ENCODE assay signal across 17 cellular contexts in genomic region chr6:73712536-73712935, GRCh38. TPM values are rescaled to one million over a fixed set of nuclear protein-coding genes. Genes with fewer than 3 reads are reported as not detected.
DNase-seq lines count a peak whose midpoint lies in the region; ATAC-seq, FAIRE-seq and TF ChIP-seq lines count a peak whose summit lies in the region.
"Had no signal": no experiment of that assay in that cellular context is flagged by ENCODE, and none has a peak within 500 bp of the region (broad histone marks: within the 10 kb centered on the region; RNA-seq: fewer than 3 reads in every experiment).

No MANE protein-coding gene starts in this region.

- H4K8ac ChIP-seq in IMR-90 (ENCODE audit: low read depth in 2 of 2, low read length in 2 of 2), result no peak overlapping the region

- no peak overlapping the region for H3K27ac Mint-ChIP-seq in mesothelial cell of epicardium
- H3K27ac Mint-ChIP-seq: CD14-positive monocyte had no signal

- H3K9me3 ChIP-seq in A549, result peaks cover 2% of the 10 kb centered on the region; the same call in 1 of the 3 replicates
- no peaks in the 10 kb centered on the region for H3K9me3 ChIP-seq in IMR-90 (ENCODE audit: control insufficient read depth, insufficient read depth, low read length)
- no peaks in the 10 kb centered on the region for H3K9me3 ChIP-seq in esophagus muscularis mucosa
- H3K9me3 ChIP-seq in parathyroid adenoma (ENCODE audit: control insufficient read depth, low read length), result no peaks in the 10 kb centered on the region
- H3K9me3 ChIP-seq in MM.1S (replicated peaks; ENCODE audit: insufficient read depth, low read length), result no peaks in the 10 kb centered on the region
- H3K9me3 ChIP-seq: HAP-1 had no signal

- H3K14ac ChIP-seq in IMR-90 (replicated peaks; ENCODE audit: low read depth, low read length), result no peak overlapping the region

- H3K4me2 ChIP-seq in A549 (peak overlapping the region; percentile 71; the same call in 1 of the 3 replicates), IMR-90 (ENCODE audit: low read depth, low read length) (no peak overlapping the region), parathyroid adenoma (ENCODE audit: low read length) (no peak overlapping the region), MM.1S (ENCODE audit: low read depth, low read length) (no peak overlapping the region)
- H3K4me2 ChIP-seq: PC-9 had no signal

- no peak overlapping the region for H3K4ac ChIP-seq in IMR-90 (ENCODE audit: low read depth, low read length)

- no peak overlapping the region for H3K4me3 Mint-ChIP-seq in mesothelial cell of epicardium
- H3K4me3 Mint-ChIP-seq: CD14-positive monocyte had no signal

- no peaks in the 10 kb centered on the region for H3K9me2 ChIP-seq in MM.1S (replicated peaks; ENCODE audit: insufficient read depth, low read length)

- no peak overlapping the region for H3K18ac ChIP-seq in IMR-90 (ENCODE audit: low read depth, low read length)

- no peak overlapping the region for H2BK20ac ChIP-seq in IMR-90 (ENCODE audit: low read depth, low read length)

- H2AK5ac ChIP-seq in IMR-90 (ENCODE audit: low read depth, low read length), result no peak overlapping the region

- CTCF ChIA-PET in A549 (lab: Yijun Ruan, JAX), result interaction anchor here (1.6 kb wide), 1 partner anchor 21 kb away, joined by 3 read pairs; no protein-coding TSS in a partner anchor
- CTCF ChIA-PET in IMR-90 (lab: Yijun Ruan, JAX), result interaction anchor here (1.0 to 1.3 kb wide), 2 partner anchors 10 to 21 kb away, joined by 3 read pairs; no protein-coding TSS in a partner anchor

- no peak overlapping the region for H2BK120ac ChIP-seq in IMR-90 (ENCODE audit: low read depth, low read length)

- H4K5ac ChIP-seq in IMR-90 (ENCODE audit: low read depth, low read length), result no peak overlapping the region

- H2AFZ ChIP-seq in IMR-90 (replicated peaks; ENCODE audit: low read length, poor library complexity), result no peak overlapping the region
- no peak overlapping the region for H2AFZ ChIP-seq in parathyroid adenoma
- H2AFZ ChIP-seq in MM.1S (ENCODE audit: low read length), result no peak overlapping the region
- H2AFZ ChIP-seq: PC-9 had no signal

- H4K20me1 ChIP-seq in IMR-90 (ENCODE audit: insufficient read depth, low read length), result no peaks in the 10 kb centered on the region
- no peaks in the 10 kb centered on the region for H4K20me1 ChIP-seq in MM.1S (ENCODE audit: insufficient read depth, low read length)

- DNase-seq in A549 (ENCODE audit: low read depth in 1 of 2, low spot score in 1 of 2), result no peak
- peak; percentile 61 for DNase-seq in IMR-90
- DNase-seq in esophagus muscularis mucosa (ENCODE audit: extremely low spot score), result no peak
- no peak for DNase-seq in mesothelial cell of epicardium (ENCODE audit: low spot score in 2 of 2, unreplicated experiment in 2 of 2)
- DNase-seq in MM.1S, result no peak
- DNase-seq: COR-L47, DMS53, NCI-H1694, NCI-H510A treated with DMSO at 0.1 percent for 48 hours, NCI-H82, PC-9 had no signal

- H3K4me1 ChIP-seq in A549, result peaks cover 54% of the 10 kb centered on the region
- peaks cover 14% of the 10 kb centered on the region for H3K4me1 ChIP-seq in IMR-90 (ENCODE audit: control insufficient read depth, insufficient read depth, low read length)
- H3K4me1 ChIP-seq in esophagus muscularis mucosa, result peaks cover 21 to 41% (median 24%) of the 10 kb centered on the region in 4 donors
- peaks cover 30% of the 10 kb centered on the region for H3K4me1 ChIP-seq in parathyroid adenoma
- no peaks in the 10 kb centered on the region for H3K4me1 ChIP-seq in MM.1S (ENCODE audit: low read length)
- H3K4me1 ChIP-seq: HAP-1 had no signal

- TF ChIP-seq RAD21 in A549 (conservative IDR thresholded peaks at IDR 0.05 in 1 of 2, IDR thresholded peaks at IDR 0.05 in 1 of 2), result no peak
- no peak for TF ChIP-seq RAD21 in IMR-90 (IDR thresholded peaks at IDR 0.05; ENCODE audit: low read length)

- no peak overlapping the region for H3K9ac ChIP-seq in IMR-90 (ENCODE audit: low read depth, low read length)
- H3K9ac ChIP-seq in parathyroid adenoma, result no peak overlapping the region
- no peak overlapping the region for H3K9ac ChIP-seq in MM.1S (ENCODE audit: low read length)

- no peaks in the 10 kb centered on the region for H3K27me3 Mint-ChIP-seq in mesothelial cell of epicardium (ENCODE audit: low read depth)

- BruUV-seq in IMR-90 (replicated peaks; lab: Mats Ljungman, UMichigan), result no TSS peak

- POLR2A ChIA-PET in A549 (lab: Yijun Ruan, JAX), result no interaction called here
- POLR2A ChIA-PET in IMR-90 (lab: Charles Lee; ENCODE audit: unreplicated experiment), result no interaction called here

- no peak for FAIRE-seq in A549 (lab: Jason Lieb, UNC)
- FAIRE-seq: HTR-8/SVneo had no signal

- ATAC-seq in A549 (no peak), IMR-90 (ENCODE audit: low read depth) (peak; percentile 65), GM18502 (IDR thresholded peaks at IDR 0.05; ENCODE audit: poor library complexity, unreplicated experiment) (no peak), GM21576 (IDR thresholded peaks at IDR 0.05; ENCODE audit: unreplicated experiment) (no peak)

- no peak overlapping the region for H2AK9ac ChIP-seq in IMR-90 (replicated peaks; ENCODE audit: low read depth, low read length, poor library complexity)

- no peak for TF ChIP-seq EP300 in A549 (IDR thresholded peaks at IDR 0.05)
- no peak for TF ChIP-seq EP300 in esophagus muscularis mucosa (IDR thresholded peaks at IDR 0.05)

- no peaks in the 10 kb centered on the region for H3K27me3 ChIP-seq in IMR-90 (ENCODE audit: control insufficient read depth, insufficient read depth, low read length)
- no peaks in the 10 kb centered on the region for H3K27me3 ChIP-seq in esophagus muscularis mucosa
- no peaks in the 10 kb centered on the region for H3K27me3 ChIP-seq in parathyroid adenoma (ENCODE audit: control insufficient read depth, insufficient read depth, low read length)
- H3K27me3 ChIP-seq in MM.1S (replicated peaks; ENCODE audit: insufficient read depth, low read length), result no peaks in the 10 kb centered on the region

- WGBS in A549 (ENCODE audit: missing lambda C conversion rate), result 100% methylated on average over 1 of the region's 1 CpG
- no CpG with 5 or more reads among the region's 1 CpG for WGBS in IMR-90 (ENCODE audit: extremely low coverage in 2 of 2, insufficient read length in 1 of 2), 2 experiments
- WGBS in esophagus muscularis mucosa, result 85% methylated on average over 1 of the region's 1 CpG

- H3K36me3 ChIP-seq in IMR-90 (ENCODE audit: control insufficient read depth, insufficient read depth, low read length) (no peaks in the 10 kb centered on the region), esophagus muscularis mucosa (no peaks in the 10 kb centered on the region), parathyroid adenoma (ENCODE audit: control insufficient read depth, insufficient read depth, low read length) (peaks cover under 1% of the 10 kb centered on the region), MM.1S (replicated peaks; ENCODE audit: insufficient read depth, low read length) (no peaks in the 10 kb centered on the region)
- H3K36me3 ChIP-seq: HAP-1 had no signal

- H2BK15ac ChIP-seq in IMR-90 (ENCODE audit: low read depth, low read length), result peak overlapping the region; percentile 74; the same call in 1 of the 3 replicates

- peak overlapping the region; percentile 33 for H2BK5ac ChIP-seq in IMR-90 (ENCODE audit: low read depth, low read length, poor library complexity, severe bottlenecking)

- no peak overlapping the region for H3K23ac ChIP-seq in IMR-90 (ENCODE audit: low read depth, low read length)

- no peak overlapping the region for H4K91ac ChIP-seq in IMR-90 (ENCODE audit: insufficient read depth, low read depth, low read length)

- H3K9me1 ChIP-seq in IMR-90 (ENCODE audit: insufficient read depth, low read length), result peaks cover 11% of the 10 kb centered on the region

- TF ChIP-seq POLR2A in A549 (IDR thresholded peaks at IDR 0.05; ENCODE audit: low read length) (no peak), IMR-90 (IDR thresholded peaks at IDR 0.05; ENCODE audit: low read depth, low read length) (no peak), esophagus muscularis mucosa (IDR thresholded peaks at IDR 0.05; ENCODE audit: low read depth) (no peak)

- peaks cover 13% of the 10 kb centered on the region for H3K79me2 ChIP-seq in parathyroid adenoma
- H3K79me2 ChIP-seq in MM.1S (ENCODE audit: low read length), result no peaks in the 10 kb centered on the region

- H3K56ac ChIP-seq in IMR-90 (ENCODE audit: extremely low read depth, insufficient read depth, low read length), result no peak overlapping the region

- H3K4me1 Mint-ChIP-seq in mesothelial cell of epicardium, result peaks cover 13% of the 10 kb centered on the region

- no peaks in the 10 kb centered on the region for H3F3A ChIP-seq in MM.1S (ENCODE audit: insufficient read depth, low read length)

- in situ Hi-C loops in IMR-90 (cut with MboI; ENCODE audit: low sequenced_read_pairs), result no loop called here

- H3K9me3 Mint-ChIP-seq in mesothelial cell of epicardium, result peaks cover 13% of the 10 kb centered on the region
- H3K9me3 Mint-ChIP-seq: CD14-positive monocyte had no signal

- dilution Hi-C loops in IMR-90 (cut with HindIII; ENCODE audit: low sequenced_read_pairs, unreplicated experiment), result no loop called here

- H3K27ac ChIP-seq in A549 (peak overlapping the region; percentile 67 to 83; a peak in 1 of 6 replicates), IMR-90 (ENCODE audit: insufficient read depth, low read length) (no peak overlapping the region), esophagus muscularis mucosa (replicated peaks in 1 of 4) (peak overlapping the region; percentile 32 to 53 (median 42)), parathyroid adenoma (peak overlapping the region; percentile 53), MM.1S (ENCODE audit: low read length) (no peak overlapping the region)
- H3K27ac ChIP-seq: PC-9 had no signal

- intact Hi-C loops in IMR-90 (cut with micrococcal nuclease), result no loop called here
- intact Hi-C loops in esophagus muscularis mucosa (cut with DNase I), result no loop called here

- H3K36me3 Mint-ChIP-seq in mesothelial cell of epicardium, result peaks cover 4% of the 10 kb centered on the region

- TF ChIP-seq CTCF in A549 (IDR thresholded peaks at IDR 0.05) (no peak), IMR-90 (conservative IDR thresholded peaks at IDR 0.05; ENCODE audit: low read depth, low read length) (no peak), esophagus muscularis mucosa (IDR thresholded peaks at IDR 0.05) (no peak), parathyroid adenoma (IDR thresholded peaks at IDR 0.05) (no peak), mesothelial cell of epicardium (IDR thresholded peaks at IDR 0.05; ENCODE audit: unreplicated experiment) (no peak), MM.1S (IDR thresholded peaks at IDR 0.05; ENCODE audit: low read length) (no peak)

- no peak overlapping the region for H3K4me3 ChIP-seq in A549
- H3K4me3 ChIP-seq in IMR-90 (ENCODE audit: insufficient read depth, low read depth, low read length), result no peak overlapping the region
- H3K4me3 ChIP-seq in esophagus muscularis mucosa, result no peak overlapping the region
- no peak overlapping the region for H3K4me3 ChIP-seq in parathyroid adenoma (ENCODE audit: low read depth, low read length)
- no peak overlapping the region for H3K4me3 ChIP-seq in MM.1S (ENCODE audit: low read length)
- H3K4me3 ChIP-seq: HAP-1, PC-9 had no signal

- H3K79me1 ChIP-seq in IMR-90 (ENCODE audit: low read depth in 1 of 2, low read length in 2 of 2), result peaks cover 9 to 31% of the 10 kb centered on the region in 2 experiments; a peak in 3 of 4 replicates

RNA-seq across cellular contexts. Expression of gene CD109, which starts 16.5 kb away (rescaled TPM):
- polyA plus RNA-seq in A549 (2011; rRNA removed), result 47.1 and 56.7 TPM in 2 replicates
- polyA plus RNA-seq in A549 (2012; cell fraction: cytosol; rRNA removed), result 4.0 and 4.7 TPM in 2 replicates
- polyA plus RNA-seq in A549 (2012; cell fraction: nucleus; rRNA removed), result 5.9 and 8.2 TPM in 2 replicates
- 17.3 to 18.3 TPM (median 17.8 TPM) in 3 replicates for polyA plus RNA-seq in A549 (2017; fragmentation: RNase III; extraction: RNeasy Plus Mini Kit Qiagen cat#74134 plus additional on column Dnase treatment)
- polyA minus RNA-seq in A549 (2011; rRNA and poly(A)+ RNA removed), result 23.7 and 24.1 TPM in 2 replicates
- total RNA-seq in IMR-90 (2012; rRNA removed), result 5.0 and 7.2 TPM in 2 replicates
- 2.6 and 3.6 TPM in 2 replicates for polyA plus RNA-seq in IMR-90 (2012; rRNA removed)
- polyA plus RNA-seq in IMR-90 (2012; cell fraction: cytosol; rRNA removed), result 0.88 and 1.2 TPM in 2 replicates
- 0.77 and 3.6 TPM in 2 replicates for polyA plus RNA-seq in IMR-90 (2012; cell fraction: nucleus; rRNA removed; ENCODE audit: low replicate concordance)
- 10 to 100 TPM; 12.1 to 21.4 (median 15.8) TPM for total RNA-seq in esophagus muscularis mucosa
- total RNA-seq in mesothelial cell of epicardium, result 3.7 to 4.3 TPM (median 3.8 TPM) in 3 replicates

RNA-seq across cellular contexts. Expression of gene SLC17A5, which starts 58.7 kb away (rescaled TPM):
- polyA plus RNA-seq in A549 (2011; rRNA removed), result 9.6 and 10.0 TPM in 2 replicates
- polyA plus RNA-seq in A549 (2012; cell fraction: cytosol; rRNA removed), result 2.6 and 2.8 TPM in 2 replicates
- polyA plus RNA-seq in A549 (2012; cell fraction: nucleus; rRNA removed), result 1.4 and 1.5 TPM in 2 replicates
- 7.0 to 10.6 TPM (median 7.8 TPM) in 3 replicates for polyA plus RNA-seq in A549 (2017; fragmentation: RNase III; extraction: RNeasy Plus Mini Kit Qiagen cat#74134 plus additional on column Dnase treatment)
- 7.3 and 10.2 TPM in 2 replicates for polyA minus RNA-seq in A549 (2011; rRNA and poly(A)+ RNA removed)
- total RNA-seq in IMR-90 (2012; rRNA removed), result 27.2 and 37.5 TPM in 2 replicates
- 18.7 and 20.8 TPM in 2 replicates for polyA plus RNA-seq in IMR-90 (2012; rRNA removed)
- 7.6 and 12.2 TPM in 2 replicates for polyA plus RNA-seq in IMR-90 (2012; cell fraction: cytosol; rRNA removed)
- 4.0 and 9.1 TPM in 2 replicates for polyA plus RNA-seq in IMR-90 (2012; cell fraction: nucleus; rRNA removed; ENCODE audit: low replicate concordance)
- total RNA-seq in esophagus muscularis mucosa, result 10 to 100 TPM; 15.0 to 17.9 (median 16.2) TPM
- total RNA-seq in mesothelial cell of epicardium, result 10.1 to 11.8 TPM (median 10.3 TPM) in 3 replicates

Comparison
In these comparisons a context has a peak if more than half of its experiments do, and no peak if none do; other contexts are left out.
1. H3K27ac ChIP-seq: peak in A549 (2 of 2), esophagus muscularis mucosa (4 of 4) and parathyroid adenoma (single experiment); none in IMR-90 (single experiment) and MM.1S (single experiment).